In the genomic region with DNA sequence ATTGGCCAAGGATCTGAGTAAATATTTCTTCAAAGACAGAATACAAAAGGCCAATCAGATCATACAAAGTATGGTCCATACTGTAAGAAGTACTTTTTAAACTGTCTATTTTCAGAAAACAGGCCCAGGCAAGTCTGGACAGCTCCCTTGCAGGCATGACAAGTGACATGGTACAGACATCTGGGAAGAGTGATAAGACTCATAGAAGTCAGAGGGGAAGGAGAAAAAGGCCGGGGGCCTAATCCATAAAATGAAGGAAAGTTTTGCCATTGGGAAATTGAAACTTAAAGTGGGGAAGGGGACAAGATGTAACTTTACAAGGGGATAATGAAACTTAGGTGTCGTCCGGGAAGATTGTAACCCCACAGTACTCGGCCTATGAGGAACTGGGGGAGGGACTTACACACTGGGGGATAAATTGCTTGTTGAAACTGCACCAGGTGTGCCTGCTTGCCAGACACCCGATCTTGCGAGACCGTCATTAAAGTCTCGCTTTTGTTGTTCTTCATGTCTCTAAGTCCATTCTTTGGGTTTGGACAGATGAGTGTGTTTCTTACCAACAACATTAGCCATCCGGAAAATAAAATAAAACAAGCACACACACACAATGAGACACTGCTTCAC, we compare ENCODE assay signal across 1 cellular context.
TF ChIP-seq lines count a peak whose summit lies in the region.

No MANE protein-coding gene starts in this region.

TF ChIP-seq in GM12878, 131 proteins besides CTCF, POLR2A, EP300 and RAD21 (continued from another document):
- TF ChIP-seq RELA (IDR thresholded peaks at IDR 0.05; ENCODE audit: borderline replicate concordance, partially characterized antibody): no peak
- TF ChIP-seq JUND (IDR thresholded peaks at IDR 0.05; ENCODE audit: low read depth, low read length): no peak
- TF ChIP-seq TAF1 (IDR thresholded peaks at IDR 0.05; ENCODE audit: borderline replicate concordance, low read depth, low read length): no peak
- TF ChIP-seq GATAD2B (conservative IDR thresholded peaks at IDR 0.05; ENCODE audit: low read depth): no peak
- no peak for TF ChIP-seq GABPA (IDR thresholded peaks at IDR 0.05; ENCODE audit: low read depth)
- TF ChIP-seq ZNF217 (IDR thresholded peaks at IDR 0.05): no peak
- TF ChIP-seq, protein P1, sequence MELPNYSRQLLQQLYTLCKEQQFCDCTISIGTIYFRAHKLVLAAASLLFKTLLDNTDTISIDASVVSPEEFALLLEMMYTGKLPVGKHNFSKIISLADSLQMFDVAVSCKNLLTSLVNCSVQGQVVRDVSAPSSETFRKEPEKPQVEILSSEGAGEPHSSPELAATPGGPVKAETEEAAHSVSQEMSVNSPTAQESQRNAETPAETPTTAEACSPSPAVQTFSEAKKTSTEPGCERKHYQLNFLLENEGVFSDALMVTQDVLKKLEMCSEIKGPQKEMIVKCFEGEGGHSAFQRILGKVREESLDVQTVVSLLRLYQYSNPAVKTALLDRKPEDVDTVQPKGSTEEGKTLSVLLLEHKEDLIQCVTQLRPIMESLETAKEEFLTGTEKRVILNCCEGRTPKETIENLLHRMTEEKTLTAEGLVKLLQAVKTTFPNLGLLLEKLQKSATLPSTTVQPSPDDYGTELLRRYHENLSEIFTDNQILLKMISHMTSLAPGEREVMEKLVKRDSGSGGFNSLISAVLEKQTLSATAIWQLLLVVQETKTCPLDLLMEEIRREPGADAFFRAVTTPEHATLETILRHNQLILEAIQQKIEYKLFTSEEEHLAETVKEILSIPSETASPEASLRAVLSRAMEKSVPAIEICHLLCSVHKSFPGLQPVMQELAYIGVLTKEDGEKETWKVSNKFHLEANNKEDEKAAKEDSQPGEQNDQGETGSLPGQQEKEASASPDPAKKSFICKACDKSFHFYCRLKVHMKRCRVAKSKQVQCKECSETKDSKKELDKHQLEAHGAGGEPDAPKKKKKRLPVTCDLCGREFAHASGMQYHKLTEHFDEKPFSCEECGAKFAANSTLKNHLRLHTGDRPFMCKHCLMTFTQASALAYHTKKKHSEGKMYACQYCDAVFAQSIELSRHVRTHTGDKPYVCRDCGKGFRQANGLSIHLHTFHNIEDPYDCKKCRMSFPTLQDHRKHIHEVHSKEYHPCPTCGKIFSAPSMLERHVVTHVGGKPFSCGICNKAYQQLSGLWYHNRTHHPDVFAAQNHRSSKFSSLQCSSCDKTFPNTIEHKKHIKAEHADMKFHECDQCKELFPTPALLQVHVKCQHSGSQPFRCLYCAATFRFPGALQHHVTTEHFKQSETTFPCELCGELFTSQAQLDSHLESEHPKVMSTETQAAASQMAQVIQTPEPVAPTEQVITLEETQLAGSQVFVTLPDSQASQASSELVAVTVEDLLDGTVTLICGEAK (IDR thresholded peaks at IDR 0.05; ENCODE audit: borderline replicate concordance): no peak
TF ChIP-seq in GM12878: peak in this region for 0.
